Comparison of ENCODE assay signal across 8 cellular contexts in genomic region chr5:132063090-132063911, GRCh38. TPM values are rescaled to one million over a fixed set of nuclear protein-coding genes. Genes with fewer than 3 reads are reported as not detected.
DNase-seq lines count a peak whose midpoint lies in the region; ATAC-seq and TF ChIP-seq lines count a peak whose summit lies in the region.

No MANE protein-coding gene starts in this region.

- no peaks in the 10 kb centered on the region for H3K36me3 ChIP-seq in CD4-positive, alpha-beta memory T cell (ENCODE audit: insufficient read depth, low read length)
- no peaks in the 10 kb centered on the region for H3K36me3 ChIP-seq in heart left ventricle

- peaks cover 20 to 61% (median 41%) of the 10 kb centered on the region in 4 donors for H3K4me1 Mint-ChIP-seq in CD4-positive, alpha-beta memory T cell
- H3K4me1 Mint-ChIP-seq in activated naive CD8-positive, alpha-beta T cell (ENCODE audit: low read depth), result peaks cover 18% of the 10 kb centered on the region

- ATAC-seq in GM19328 (IDR thresholded peaks at IDR 0.05; ENCODE audit: unreplicated experiment), result peak; percentile 42
- ATAC-seq in heart left ventricle, result peak; percentile 22 to 74 (median 70)

- peaks cover 0 to 2% (median 0%) of the 10 kb centered on the region in 8 donors for H3K9me3 Mint-ChIP-seq in CD4-positive, alpha-beta memory T cell
- no peaks in the 10 kb centered on the region for H3K9me3 Mint-ChIP-seq in activated naive CD8-positive, alpha-beta T cell (ENCODE audit: low read depth)

- H3K4me3 ChIP-seq in CD4-positive, alpha-beta memory T cell (ENCODE audit: low read length in 2 of 2), result no peak overlapping the region
- no peak overlapping the region for H3K4me3 ChIP-seq in heart left ventricle

- DNase-seq in CD4-positive, alpha-beta memory T cell, result peak; percentile 64 to 74 (median 65)
- peak; percentile 78 for DNase-seq in HT-29 (ENCODE audit: low spot score)
- DNase-seq in SKM-1 treated with dmso at 0.1 percent for 144 hours (lab: John Stamatoyannopoulos, UW; ENCODE audit: unreplicated experiment), result peak; percentile 56
- peak; percentile 50 to 84 (median 63) for DNase-seq in heart left ventricle
- DNase-seq in renal cortical epithelial cell (ENCODE audit: low read depth), result peak; percentile 26
- no peak for DNase-seq in NCI-H187 (lab: John Stamatoyannopoulos, UW)

- 37 to 46% (median 41%) methylated on average over 9 of the region's 9 CpGs for WGBS in heart left ventricle, 4 donors

- POLR2A ChIA-PET in CD4-positive, alpha-beta memory T cell (lab: Charles Lee; ENCODE audit: partially characterized antibody), result interaction anchor here (1.0 to 1.5 kb wide), 4 partner anchors 52 to 474 kb away, joined by 3 to 4 read pairs (median 4); partner anchors contain the start of genes ACSL6 and FNIP1

- intact Hi-C loops in CD4-positive, alpha-beta memory T cell (cut with micrococcal nuclease), result loop anchor here (1.0 to 10.0 kb wide), 4 partner anchors 52 to 474 kb away; partner anchors contain the start of gene ACSL6
- intact Hi-C loops in heart left ventricle (cut with DNase I), result loop anchor here (2.0 to 10.0 kb wide), 7 partner anchors 72 to 476 kb away; no protein-coding TSS in a partner anchor

- H3K4me1 ChIP-seq in CD4-positive, alpha-beta memory T cell (ENCODE audit: insufficient read depth, low read length), result peaks cover 37% of the 10 kb centered on the region
- H3K4me1 ChIP-seq in heart left ventricle, result no peaks in the 10 kb centered on the region

- no peaks in the 10 kb centered on the region for H3K27me3 Mint-ChIP-seq in CD4-positive, alpha-beta memory T cell
- H3K27me3 Mint-ChIP-seq in activated naive CD8-positive, alpha-beta T cell, result no peaks in the 10 kb centered on the region

- H3K36me3 Mint-ChIP-seq in CD4-positive, alpha-beta memory T cell, result no peaks in the 10 kb centered on the region
- H3K36me3 Mint-ChIP-seq in activated naive CD8-positive, alpha-beta T cell, result no peaks in the 10 kb centered on the region

- TF ChIP-seq POLR2A in heart left ventricle (IDR thresholded peaks at IDR 0.05), result no peak

- peak overlapping the region; percentile 24 to 89 (median 60) for H3K27ac Mint-ChIP-seq in CD4-positive, alpha-beta memory T cell
- H3K27ac Mint-ChIP-seq in activated naive CD8-positive, alpha-beta T cell, result peak overlapping the region; percentile 22

- no peak overlapping the region for H3K27ac ChIP-seq in CD4-positive, alpha-beta memory T cell (ENCODE audit: low read depth, low read length)
- no peak overlapping the region for H3K27ac ChIP-seq in heart left ventricle

- peak overlapping the region in 2 of 8 donors; percentile 7 to 54 for H3K4me3 Mint-ChIP-seq in CD4-positive, alpha-beta memory T cell
- H3K4me3 Mint-ChIP-seq in activated naive CD8-positive, alpha-beta T cell, result no peak overlapping the region

- H3K27me3 ChIP-seq in CD4-positive, alpha-beta memory T cell (ENCODE audit: insufficient read depth, low read length), result no peaks in the 10 kb centered on the region
- H3K27me3 ChIP-seq in heart left ventricle, result no peaks in the 10 kb centered on the region

- TF ChIP-seq CTCF in heart left ventricle (IDR thresholded peaks at IDR 0.05), result peak; percentile 90 to 99 (median 96)

- CTCF ChIA-PET in CD4-positive, alpha-beta memory T cell (lab: Charles Lee; ENCODE audit: partially characterized antibody), result interaction anchor here (0.7 to 8.5 kb wide), 52 partner anchors 9 to 479 kb away, joined by 3 to 97 read pairs (median 5); partner anchors contain the start of genes ACSL6 and CSF2

- no peaks in the 10 kb centered on the region for H3K9me3 ChIP-seq in CD4-positive, alpha-beta memory T cell (ENCODE audit: control insufficient read depth in 1 of 2, low read length in 2 of 2)
- H3K9me3 ChIP-seq in heart left ventricle, result no peaks in the 10 kb centered on the region

RNA-seq across cellular contexts. Expression of gene IL3, which starts 2.8 kb away (rescaled TPM):
- total RNA-seq in CD4-positive, alpha-beta memory T cell, result not detected
- not detected for polyA plus RNA-seq in CD4-positive, alpha-beta memory T cell
- total RNA-seq in HT-29 (2014; rRNA removed; shearing (Covaris generic)), result not detected in 2 replicates
- total RNA-seq in heart left ventricle, result not detected
- not detected for polyA plus RNA-seq in heart left ventricle
- total RNA-seq in renal cortical epithelial cell, result not detected in 2 replicates

RNA-seq across cellular contexts. Expression of gene CSF2, which starts 10.3 kb away (rescaled TPM):
- not detected for total RNA-seq in CD4-positive, alpha-beta memory T cell
- polyA plus RNA-seq in CD4-positive, alpha-beta memory T cell, result under 1 TPM in 1 of 2 donors, not detected in 1; 0.77 TPM
- total RNA-seq in HT-29 (2014; rRNA removed; shearing (Covaris generic)), result 1.8 and 3.4 TPM in 2 replicates
- under 1 TPM in 1 of 9 donors, not detected in 8; 0.67 TPM for total RNA-seq in heart left ventricle
- polyA plus RNA-seq in heart left ventricle, result not detected
- total RNA-seq in renal cortical epithelial cell, result 0.60 and 217 TPM in 2 replicates

RNA-seq across cellular contexts. Expression of gene ACSL6, which starts 51.8 kb away (rescaled TPM):
- total RNA-seq in CD4-positive, alpha-beta memory T cell, result 10 to 100 TPM; 50.4 to 51.7 TPM
- polyA plus RNA-seq in CD4-positive, alpha-beta memory T cell, result 10 to 100 TPM; 11.1 to 18.4 TPM
- not detected in 2 replicates for total RNA-seq in HT-29 (2014; rRNA removed; shearing (Covaris generic))
- total RNA-seq in heart left ventricle, result 1 to 10 TPM in 5 of 9 donors, under 1 TPM in 4; 0.53 to 3.8 (median 2.1) TPM
- 1 to 10 TPM in 1 of 2 donors, under 1 TPM in 1; 0.33 to 3.2 TPM for polyA plus RNA-seq in heart left ventricle
- total RNA-seq in renal cortical epithelial cell, result 0.05 TPM in 1 of 2 replicates, not detected in the other

Comparison
In these comparisons a context has a peak if more than half of its experiments do, and no peak if none do; other contexts are left out.
1. DNase-seq: peak in CD4-positive, alpha-beta memory T cell (5 of 5), HT-29 (single experiment), SKM-1 treated with dmso at 0.1 percent for 144 hours (single experiment), heart left ventricle (5 of 5) and renal cortical epithelial cell (single experiment); none in NCI-H187 (0 of 2).
2. RNA of gene ACSL6, which starts 51.8 kb away (total RNA-seq): 50.4 to 51.7 TPM in CD4-positive, alpha-beta memory T cell; 0.53 to 3.8 TPM in heart left ventricle, 0.05 TPM in renal cortical epithelial cell and not detected in HT-29; every median in the first group is over 10 times any median in the second.